28 cellular contexts compared by ENCODE assay signal in the genomic region with DNA sequence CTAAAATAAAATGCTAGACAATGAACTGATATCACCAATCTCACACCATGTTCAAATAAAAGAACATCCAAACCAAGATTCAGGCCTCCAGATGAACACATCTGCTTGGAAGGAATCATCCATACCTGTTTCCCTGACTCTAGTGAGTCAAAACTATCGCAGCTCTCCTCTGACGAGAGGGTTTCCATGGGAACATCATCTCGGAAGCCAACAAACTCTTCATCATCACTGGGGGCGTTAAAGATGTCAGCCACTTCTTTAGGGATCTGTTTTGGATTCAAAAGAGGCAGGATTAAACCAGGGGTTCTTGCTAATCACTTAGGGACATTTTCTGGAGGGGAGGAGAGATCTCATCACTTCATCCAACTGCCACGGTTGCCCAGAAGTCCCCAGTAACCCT. TPM values are rescaled to one million over a fixed set of nuclear protein-coding genes. Genes with fewer than 3 reads are reported as not detected.
DNase-seq lines count a peak whose midpoint lies in the region; ATAC-seq, FAIRE-seq and TF ChIP-seq lines count a peak whose summit lies in the region.
"Had no signal": no experiment of that assay in that cellular context is flagged by ENCODE, and none has a peak within 500 bp of the region (broad histone marks: within the 10 kb centered on the region; RNA-seq: fewer than 3 reads in every experiment).

No MANE protein-coding gene starts in this region.

- CTCF ChIA-PET in MCF 10A (lab: Yijun Ruan, JAX) (interaction anchor here (0.5 kb wide), 1 partner anchor 484 kb away, joined by 3 read pairs; no protein-coding TSS in a partner anchor), RWPE1 (lab: Yijun Ruan, JAX) (interaction anchor here (0.6 kb wide), 1 partner anchor 42 kb away, joined by 4 read pairs; no protein-coding TSS in a partner anchor)
- CTCF ChIA-PET in activated CD4-positive, alpha-beta memory T cell treated with anti-CD3 and anti-CD28 coated beads for 36 hours (lab: Charles Lee), result no interaction called here

- BruUV-seq in MCF 10A (replicated peaks; lab: Mats Ljungman, UMichigan), result no TSS peak

- H3K4me1 Mint-ChIP-seq in MCF 10A (ENCODE audit: insufficient read depth, unreplicated experiment) (peaks cover 5% of the 10 kb centered on the region), astrocyte (ENCODE audit: low read depth, unreplicated experiment) (no peaks in the 10 kb centered on the region), memory B cell (peaks cover 37% of the 10 kb centered on the region)
- no peaks in the 10 kb centered on the region for H3K4me1 Mint-ChIP-seq in activated CD4-positive, alpha-beta memory T cell treated with anti-CD3 and anti-CD28 coated beads for 36 hours (ENCODE audit: low read depth)

- no peaks in the 10 kb centered on the region for H3K27me3 Mint-ChIP-seq in MCF 10A (ENCODE audit: insufficient read depth, unreplicated experiment)
- H3K27me3 Mint-ChIP-seq in astrocyte (ENCODE audit: low read depth, unreplicated experiment), result no peaks in the 10 kb centered on the region
- no peaks in the 10 kb centered on the region for H3K27me3 Mint-ChIP-seq in memory B cell
- no peaks in the 10 kb centered on the region for H3K27me3 Mint-ChIP-seq in activated CD4-positive, alpha-beta memory T cell treated with anti-CD3 and anti-CD28 coated beads for 36 hours
- H3K27me3 Mint-ChIP-seq: IgD-negative memory B cell had no signal

- H3K36me3 Mint-ChIP-seq in MCF 10A (ENCODE audit: insufficient read depth, unreplicated experiment) (peaks cover 16% of the 10 kb centered on the region), astrocyte (ENCODE audit: low read depth, unreplicated experiment) (peaks cover 2% of the 10 kb centered on the region), memory B cell (peaks cover 35% of the 10 kb centered on the region)
- H3K36me3 Mint-ChIP-seq in activated CD4-positive, alpha-beta memory T cell treated with anti-CD3 and anti-CD28 coated beads for 36 hours, result peaks cover 35% of the 10 kb centered on the region

- H3K9me3 ChIP-seq in breast epithelium, result no peaks in the 10 kb centered on the region
- no peaks in the 10 kb centered on the region for H3K9me3 ChIP-seq in astrocyte (ENCODE audit: insufficient read depth, low read depth, low read length)

- peak overlapping the region; percentile 31 for H3K27ac Mint-ChIP-seq in MCF 10A (ENCODE audit: low read depth, unreplicated experiment)
- H3K27ac Mint-ChIP-seq in astrocyte (ENCODE audit: unreplicated experiment), result no peak overlapping the region
- H3K27ac Mint-ChIP-seq in memory B cell, result peak overlapping the region; percentile 15
- no peak overlapping the region for H3K27ac Mint-ChIP-seq in activated CD4-positive, alpha-beta memory T cell treated with anti-CD3 and anti-CD28 coated beads for 36 hours
- H3K27ac Mint-ChIP-seq: CD14-positive monocyte, HFFc6 had no signal

- no peaks in the 10 kb centered on the region for H3K9me3 Mint-ChIP-seq in MCF 10A (ENCODE audit: unreplicated experiment)
- no peaks in the 10 kb centered on the region for H3K9me3 Mint-ChIP-seq in astrocyte (ENCODE audit: unreplicated experiment)
- H3K9me3 Mint-ChIP-seq in memory B cell, result no peaks in the 10 kb centered on the region
- H3K9me3 Mint-ChIP-seq in activated CD4-positive, alpha-beta memory T cell treated with anti-CD3 and anti-CD28 coated beads for 36 hours, result no peaks in the 10 kb centered on the region
- H3K9me3 Mint-ChIP-seq: CD14-positive monocyte, HFFc6, IgD-negative memory B cell had no signal

- H3K4me3 Mint-ChIP-seq in MCF 10A (ENCODE audit: unreplicated experiment), result no peak overlapping the region
- no peak overlapping the region for H3K4me3 Mint-ChIP-seq in astrocyte (ENCODE audit: unreplicated experiment)
- H3K4me3 Mint-ChIP-seq in memory B cell, result no peak overlapping the region
- no peak overlapping the region for H3K4me3 Mint-ChIP-seq in activated CD4-positive, alpha-beta memory T cell treated with anti-CD3 and anti-CD28 coated beads for 36 hours
- H3K4me3 Mint-ChIP-seq: CD14-positive monocyte, HFFc6, IgD-negative memory B cell had no signal

- POLR2A ChIA-PET in MCF 10A (lab: Yijun Ruan, JAX), result no interaction called here
- POLR2A ChIA-PET in RWPE1 (lab: Yijun Ruan, JAX; ENCODE audit: low non-redundant PET), result no interaction called here
- POLR2A ChIA-PET in activated CD4-positive, alpha-beta memory T cell treated with anti-CD3 and anti-CD28 coated beads for 36 hours (lab: Charles Lee), result no interaction called here

- H3K4me3 ChIP-seq in breast epithelium (no peak overlapping the region), astrocyte (ENCODE audit: insufficient read depth, low read depth, low read length) (no peak overlapping the region)
- H3K4me3 ChIP-seq: PC-9, SK-N-MC had no signal

- no peak overlapping the region for H3K4me2 ChIP-seq in astrocyte (ENCODE audit: low read length)
- H3K4me2 ChIP-seq: PC-9 had no signal

- H3K4me1 ChIP-seq in breast epithelium (no peaks in the 10 kb centered on the region), astrocyte (ENCODE audit: insufficient read depth, low read length) (no peaks in the 10 kb centered on the region)

- no peak for FAIRE-seq in astrocyte (lab: Jason Lieb, UNC)
- FAIRE-seq: A204.1, D721Med, H54 had no signal

- no peaks in the 10 kb centered on the region for H4K20me1 ChIP-seq in astrocyte (ENCODE audit: insufficient read depth, low read length)

- no peaks in the 10 kb centered on the region for H3K27me3 ChIP-seq in breast epithelium
- no peaks in the 10 kb centered on the region for H3K27me3 ChIP-seq in astrocyte (ENCODE audit: insufficient read depth, low read length)

- intact Hi-C loops in MCF 10A (cut with micrococcal nuclease) (no loop called here), breast epithelium (cut with DNase I; ENCODE audit: low total_unique reads) (no loop called here)
- intact Hi-C loops in activated CD4-positive, alpha-beta memory T cell treated with anti-CD3 and anti-CD28 coated beads for 36 hours (cut with micrococcal nuclease), result no loop called here

- no peak for ATAC-seq in memory B cell (ENCODE audit: low read depth)

- H2AFZ ChIP-seq in astrocyte (ENCODE audit: low read depth, low read length), result no peak overlapping the region
- H2AFZ ChIP-seq: PC-9 had no signal

- no peak overlapping the region for H3K27ac ChIP-seq in breast epithelium
- no peak overlapping the region for H3K27ac ChIP-seq in astrocyte (ENCODE audit: low read depth, low read length)
- no peak overlapping the region for H3K27ac ChIP-seq in RWPE1
- H3K27ac ChIP-seq: PC-9, SK-N-MC had no signal

- H3K79me2 ChIP-seq in astrocyte (ENCODE audit: insufficient read depth, low read length), result peaks cover 6% of the 10 kb centered on the region

- TF ChIP-seq POLR2A in breast epithelium (IDR thresholded peaks at IDR 0.05), result no peak

- H3K36me3 ChIP-seq in breast epithelium (peaks cover 6% of the 10 kb centered on the region), astrocyte (ENCODE audit: insufficient read depth, low read length) (peaks cover 5% of the 10 kb centered on the region)

- DNase-seq in MCF 10A (ENCODE audit: unreplicated experiment) (no peak), breast epithelium (ENCODE audit: low spot score in 2 of 2) (no peak), astrocyte (ENCODE audit: low read depth) (peak; percentile 12), memory B cell (ENCODE audit: low spot score in 2 of 2) (no peak), RWPE1 (ENCODE audit: low spot score) (no peak), activated T-cell treated with anti-CD3 and anti-CD28 coated beads for 4 hours (no peak)
- DNase-seq in activated CD4-positive, alpha-beta memory T cell treated with anti-CD3 and anti-CD28 coated beads for 36 hours, result no peak
- DNase-seq: DMS53, GF-D8, HFFc6, Kasumi-1, MM.1S, NCI-H1092, NCI-H1436, NCI-H187 treated with DMSO at 0.1 percent for 48 hours, NCI-H2107, NCI-H446, NCI-H526, PC-9, RPMI8226, SHP77 treated with DMSO at 0.1 percent for 48 hours, SW 1271 had no signal

- no peak overlapping the region for H3K9ac ChIP-seq in astrocyte (ENCODE audit: low read length)

- TF ChIP-seq CTCF in MCF 10A (IDR thresholded peaks at IDR 0.05; ENCODE audit: unreplicated experiment) (no peak), breast epithelium (IDR thresholded peaks at IDR 0.05) (no peak), astrocyte (IDR thresholded peaks at IDR 0.05; ENCODE audit: insufficient read depth, low read depth, low read length) (no peak), RWPE1 (conservative IDR thresholded peaks at IDR 0.05; ENCODE audit: low read depth) (no peak)

RNA-seq across cellular contexts. Expression of a gene that starts 29.1 kb away (rescaled TPM):
- total RNA-seq in MCF 10A (2022) (21.7 and 43.6 TPM in 2 replicates), breast epithelium (10 to 100 TPM; 11.2 to 42.1 (median 20.3) TPM), astrocyte (12.1 and 15.2 TPM in 2 replicates)
- total RNA-seq in activated CD4-positive, alpha-beta memory T cell treated with anti-CD3 and anti-CD28 coated beads for 36 hours, result 10 to 100 TPM; 62.5 to 70.4 TPM

Comparison
In these comparisons a context has a peak if more than half of its experiments do, and no peak if none do; other contexts are left out.
1. H3K27ac Mint-ChIP-seq: peak in MCF 10A (single experiment) and memory B cell (single experiment); none in astrocyte (single experiment) and activated CD4-positive, alpha-beta memory T cell treated with anti-CD3 and anti-CD28 coated beads for 36 hours (single experiment).